Comparison of ENCODE assay signal across 8 cellular contexts in the genomic region with DNA sequence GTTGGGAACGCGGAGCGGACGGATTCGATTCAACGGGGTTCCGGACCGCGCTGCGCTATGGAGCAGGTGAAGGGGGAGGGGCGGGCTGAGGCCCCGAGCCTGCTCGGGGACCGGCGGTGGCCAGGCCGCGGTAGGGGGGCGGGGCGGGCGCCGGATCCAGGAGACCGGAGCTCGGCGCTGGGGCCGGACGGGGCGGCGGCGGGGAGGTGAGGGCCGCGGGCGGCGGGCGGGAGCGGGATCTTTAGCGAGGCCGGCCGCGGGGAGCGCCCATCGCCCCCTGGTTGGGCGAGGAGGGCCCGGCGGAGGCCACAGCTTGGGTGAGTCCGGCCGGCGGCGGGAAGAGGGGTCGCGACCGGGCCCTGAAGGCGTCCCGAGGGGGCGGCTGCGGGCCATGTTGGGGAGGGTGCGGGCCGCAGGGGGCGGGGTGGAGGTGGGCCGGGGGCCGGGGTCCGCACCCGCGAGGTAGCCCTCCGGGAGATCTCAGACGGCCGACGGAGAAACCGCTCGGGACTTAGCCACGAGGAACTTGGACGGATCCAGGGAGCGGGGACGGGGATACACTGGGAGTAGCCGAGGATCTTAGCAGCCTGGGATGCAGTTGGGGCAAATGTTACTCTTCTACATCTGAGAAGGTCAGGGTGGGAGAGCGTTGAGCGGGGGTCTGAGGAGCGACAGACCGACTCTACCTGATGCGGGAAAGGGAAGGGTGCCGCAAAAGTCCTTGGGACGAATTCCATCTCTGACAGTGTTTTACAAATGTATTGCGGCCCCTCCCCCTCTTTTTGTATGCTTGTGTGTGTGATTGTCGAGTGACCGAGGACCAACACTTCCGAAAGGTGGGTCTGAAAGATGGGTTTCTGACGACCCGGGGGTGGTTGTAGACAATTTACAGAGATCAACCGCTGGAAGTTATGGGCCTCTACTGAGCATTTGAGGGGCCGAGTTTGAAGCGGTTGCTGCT. TPM values are rescaled to one million over a fixed set of nuclear protein-coding genes. Genes with fewer than 3 reads are reported as not detected.
DNase-seq lines count a peak whose midpoint lies in the region; ATAC-seq and TF ChIP-seq lines count a peak whose summit lies in the region.

No MANE protein-coding gene starts in this region.

- H3K27ac ChIP-seq in CD8-positive, alpha-beta T cell (ENCODE audit: low read depth, low read length): no peak overlapping the region

- H3K9me3 Mint-ChIP-seq in CD8-positive, alpha-beta T cell: no peaks in the 10 kb centered on the region

- no peak overlapping the region for H3K4me3 ChIP-seq in CD8-positive, alpha-beta T cell (ENCODE audit: low read depth, low read length)

- H3K27ac Mint-ChIP-seq in CD8-positive, alpha-beta T cell: peak overlapping the region; percentile 97

- H3K36me3 Mint-ChIP-seq in CD8-positive, alpha-beta T cell: peaks cover 15% of the 10 kb centered on the region

- peak overlapping the region; percentile 96 for H3K4me3 Mint-ChIP-seq in CD8-positive, alpha-beta T cell

- peaks cover 37% of the 10 kb centered on the region for H3K4me1 Mint-ChIP-seq in CD8-positive, alpha-beta T cell (ENCODE audit: low read depth)

- POLR2A ChIA-PET in CD8-positive, alpha-beta T cell (lab: Charles Lee): interaction anchor here (0.7 to 2.6 kb wide), 19 partner anchors 8 to 131 kb away, joined by 3 to 24 read pairs (median 4); partner anchors contain the start of genes ESRRA, FERMT3, NUDT22 and PRDX5

- peaks cover 37% of the 10 kb centered on the region for H3K4me1 ChIP-seq in CD8-positive, alpha-beta T cell (ENCODE audit: insufficient read depth, low read length)

- H3K27me3 Mint-ChIP-seq in CD8-positive, alpha-beta T cell (ENCODE audit: low read depth): no peaks in the 10 kb centered on the region

- CTCF ChIA-PET in CD8-positive, alpha-beta T cell (lab: Charles Lee): interaction anchor here (1.1 to 3.7 kb wide), 12 partner anchors 16 to 118 kb away, joined by 3 to 32 read pairs (median 6); partner anchors contain the start of genes BAD, FERMT3, MACROD1 and NUDT22

- TF ChIP-seq CTCF in CD8-positive, alpha-beta T cell (IDR thresholded peaks at IDR 0.05): peak; percentile 36

- H3K36me3 ChIP-seq in CD8-positive, alpha-beta T cell (ENCODE audit: insufficient read depth, low read length): no peaks in the 10 kb centered on the region

- peak in 5 of 7 experiments; percentile 20 to 58 (median 43) for DNase-seq in CD8-positive, alpha-beta T cell
- peak; percentile 33 for DNase-seq in activated effector memory CD4-positive, alpha-beta T cell treated with Interleukin-2 at 50 U/mL for 16 hours
- peak; percentile 28 for DNase-seq in myocyte (ENCODE audit: low read depth)
- no peak for DNase-seq in SK-N-DZ (ENCODE audit: low spot score)
- DNase-seq in cortex of kidney (lab: John Stamatoyannopoulos, UW): no peak

- no peaks in the 10 kb centered on the region for H3K27me3 ChIP-seq in CD8-positive, alpha-beta T cell (ENCODE audit: insufficient read depth, low read length)

- intact Hi-C loops in CD8-positive, alpha-beta T cell (cut with DNase I, micrococcal nuclease): loop anchor here (1.0 to 10.0 kb wide), 11 partner anchors 18 to 856 kb away; partner anchors contain the start of genes NUDT22 (in 2 of the 2), RTN3 (in 2 of the 2), TRPT1 (in 2 of the 2) and ESRRA (in 1 of the 2)

- no peak for ATAC-seq in CD8-positive, alpha-beta T cell
- ATAC-seq in HG03460 (IDR thresholded peaks at IDR 0.05; ENCODE audit: unreplicated experiment): peak; percentile 0
- ATAC-seq in HG02981 (IDR thresholded peaks at IDR 0.05; ENCODE audit: unreplicated experiment): no peak
- ATAC-seq in GM18858 (IDR thresholded peaks at IDR 0.05; ENCODE audit: unreplicated experiment): no peak

- no peaks in the 10 kb centered on the region for H3K9me3 ChIP-seq in CD8-positive, alpha-beta T cell (ENCODE audit: low read length)

RNA-seq across cellular contexts. Expression of gene STIP1, which starts 0.5 kb away (rescaled TPM):
- 10 to 100 TPM; 37.0 to 37.7 TPM for total RNA-seq in CD8-positive, alpha-beta T cell
- total RNA-seq in myocyte: 204 and 216 TPM in 2 replicates
- polyA plus RNA-seq in myocyte (2012): 158 TPM
- polyA plus RNA-seq in SK-N-DZ (2014; cell fraction: cytosol; rRNA removed): 397 and 406 TPM in 2 replicates
- polyA plus RNA-seq in SK-N-DZ (2014; cell fraction: nucleus; rRNA removed): 211 and 259 TPM in 2 replicates

RNA-seq across cellular contexts. Expression of gene FERMT3, which starts 20.0 kb away (rescaled TPM):
- total RNA-seq in CD8-positive, alpha-beta T cell: 10 to 100 TPM; 54.1 to 63.4 TPM
- total RNA-seq in myocyte: 6.1 and 19.4 TPM in 2 replicates
- polyA plus RNA-seq in myocyte (2012): 18.5 TPM
- polyA plus RNA-seq in SK-N-DZ (2014; cell fraction: cytosol; rRNA removed): 0.28 and 0.53 TPM in 2 replicates
- polyA plus RNA-seq in SK-N-DZ (2014; cell fraction: nucleus; rRNA removed): 2.9 and 7.2 TPM in 2 replicates

RNA-seq across cellular contexts. Expression of gene MACROD1, which starts 20.6 kb away (rescaled TPM):
- total RNA-seq in CD8-positive, alpha-beta T cell: 1 to 10 TPM; 4.5 to 6.8 TPM
- 168 and 469 TPM in 2 replicates for total RNA-seq in myocyte
- polyA plus RNA-seq in myocyte (2012): 48.9 TPM
- 94.8 and 105 TPM in 2 replicates for polyA plus RNA-seq in SK-N-DZ (2014; cell fraction: cytosol; rRNA removed)
- 242 and 318 TPM in 2 replicates for polyA plus RNA-seq in SK-N-DZ (2014; cell fraction: nucleus; rRNA removed)

RNA-seq across cellular contexts. Expression of gene TRPT1, which starts 39.5 kb away (rescaled TPM):
- 10 to 100 TPM; 12.3 to 14.3 TPM for total RNA-seq in CD8-positive, alpha-beta T cell
- total RNA-seq in myocyte: 109 and 110 TPM in 2 replicates
- polyA plus RNA-seq in myocyte (2012): 82.7 TPM
- 65.4 and 118 TPM in 2 replicates for polyA plus RNA-seq in SK-N-DZ (2014; cell fraction: cytosol; rRNA removed)
- 120 and 166 TPM in 2 replicates for polyA plus RNA-seq in SK-N-DZ (2014; cell fraction: nucleus; rRNA removed)

RNA-seq across cellular contexts. Expression of gene NUDT22, which starts 39.6 kb away (rescaled TPM):
- 10 to 100 TPM; 20.1 to 23.6 TPM for total RNA-seq in CD8-positive, alpha-beta T cell
- 69.6 and 83.6 TPM in 2 replicates for total RNA-seq in myocyte
- 64.1 TPM for polyA plus RNA-seq in myocyte (2012)
- polyA plus RNA-seq in SK-N-DZ (2014; cell fraction: cytosol; rRNA removed): 30.1 and 33.8 TPM in 2 replicates
- 72.0 and 74.4 TPM in 2 replicates for polyA plus RNA-seq in SK-N-DZ (2014; cell fraction: nucleus; rRNA removed)

Comparison
In these comparisons a context has a peak if more than half of its experiments do, and no peak if none do; other contexts are left out.
1. DNase-seq: peak in CD8-positive, alpha-beta T cell (5 of 7), activated effector memory CD4-positive, alpha-beta T cell treated with Interleukin-2 at 50 U/mL for 16 hours (single experiment) and myocyte (single experiment); none in SK-N-DZ (single experiment) and cortex of kidney (single experiment).
2. RNA of gene MACROD1, which starts 20.6 kb away (total RNA-seq): 168 to 469 TPM in myocyte; 4.5 to 6.8 TPM in CD8-positive, alpha-beta T cell; every median in the first group is over 10 times any median in the second.